29 cellular contexts compared by ENCODE assay signal in genomic region chr10:52105301-52105700, GRCh38.
"Had no signal": no experiment of that assay in that cellular context is flagged by ENCODE, and none has a peak within 500 bp of the region (broad histone marks: within the 10 kb centered on the region; RNA-seq: fewer than 3 reads in every experiment).

No MANE protein-coding gene starts in this region.

- H3K4me1 ChIP-seq: left lung, lower lobe of right lung, parathyroid adenoma, right lobe of liver, suprapubic skin, upper lobe of right lung had no signal

- H3K4me3 Mint-ChIP-seq: immature natural killer cell; mesothelial cell of epicardium; naive B cell; natural killer cell; nephron progenitor cell; neural progenitor cell; stimulated activated naive CD8-positive, alpha-beta T cell treated with anti-CD3 and anti-CD28 coated beads, Interleukin-15, Interleukin-2, amounts not matched to agents 100 ng/mL and 50 ng/mL, for 24 hours had no signal

- H3K27me3 Mint-ChIP-seq: naive B cell; stimulated activated naive CD8-positive, alpha-beta T cell treated with anti-CD3 and anti-CD28 coated beads, Interleukin-15, Interleukin-2, amounts not matched to agents 100 ng/mL and 50 ng/mL, for 24 hours had no signal

- H3K4me3 ChIP-seq: left lung, lower lobe of right lung, neural progenitor cell, right atrium auricular region, right lobe of liver, smooth muscle cell, suprapubic skin, thoracic aorta, tibial artery, upper lobe of right lung had no signal

- H3K36me3 ChIP-seq: left lung, lower lobe of right lung, neural progenitor cell, neutrophil, right atrium auricular region, right lobe of liver, suprapubic skin, thoracic aorta, tibial artery, upper lobe of right lung had no signal

- DNase-seq: hypothalamus; immature natural killer cell; kidney; left colon; left lung; lower lobe of right lung; mesendoderm; naive B cell; natural killer cell; nephron progenitor cell; occipital lobe; right lobe of liver; stimulated activated CD4-positive, alpha-beta T cell treated with anti-CD3 and anti-CD28 coated beads, Interleukin-12 subunit alpha, Interleukin-12 subunit beta, amount 100 ng/mL, for 4 hours; stimulated activated CD4-positive, alpha-beta T cell treated with anti-CD3 and anti-CD28 coated beads, Interleukin-15, amount 100 ng/mL, for 24 hours; stimulated activated CD4-positive, alpha-beta T cell treated with anti-CD3 and anti-CD28 coated beads, Interleukin-2, amount 100 ng/mL, for 24 hours; stimulated activated CD4-positive, alpha-beta T cell treated with anti-CD3 and anti-CD28 coated beads, Interleukin-4, amount 100 ng/mL, for 1 hour; stimulated activated naive CD4-positive, alpha-beta T cell; tibial artery; trophoblast cell; upper lobe of right lung had no signal

- ATAC-seq: left colon, left lung, lower lobe of right lung, natural killer cell, right lobe of liver, upper lobe of right lung had no signal

- H3K27me3 ChIP-seq: left lung, neural progenitor cell, neutrophil, right atrium auricular region, right lobe of liver, suprapubic skin, tibial artery, upper lobe of right lung had no signal

- H3K79me2 ChIP-seq: parathyroid adenoma had no signal

- H3K4me1 Mint-ChIP-seq: immature natural killer cell, mesothelial cell of epicardium, naive B cell, natural killer cell had no signal

- H3K4me2 ChIP-seq: neural progenitor cell, smooth muscle cell had no signal

- H2AFZ ChIP-seq: neural progenitor cell, parathyroid adenoma had no signal

- H3K27ac Mint-ChIP-seq: immature natural killer cell; mesothelial cell of epicardium; naive B cell; natural killer cell; nephron progenitor cell; neural progenitor cell; stimulated activated naive CD8-positive, alpha-beta T cell treated with anti-CD3 and anti-CD28 coated beads, Interleukin-15, Interleukin-2, amounts not matched to agents 100 ng/mL and 50 ng/mL, for 24 hours had no signal

- H3K9me3 Mint-ChIP-seq: mesothelial cell of epicardium; nephron progenitor cell; neural progenitor cell; stimulated activated naive CD8-positive, alpha-beta T cell treated with anti-CD3 and anti-CD28 coated beads, Interleukin-15, Interleukin-2, amounts not matched to agents 100 ng/mL and 50 ng/mL, for 24 hours had no signal

- H3K9ac ChIP-seq: neural progenitor cell, parathyroid adenoma had no signal

- H3K36me3 Mint-ChIP-seq: immature natural killer cell, mesothelial cell of epicardium, naive B cell, natural killer cell, neural progenitor cell had no signal

- H3K9me3 ChIP-seq: left lung, lower lobe of right lung, neutrophil, right atrium auricular region, right lobe of liver, suprapubic skin, thoracic aorta, tibial artery, upper lobe of right lung had no signal

- H3K27ac ChIP-seq: left lung, lower lobe of right lung, neural progenitor cell, neutrophil, parathyroid adenoma, right atrium auricular region, right lobe of liver, suprapubic skin, upper lobe of right lung had no signal
